ENCODE assay signal across 2 cellular contexts in genomic region chr7:90625051-90625450, GRCh38.
TF ChIP-seq lines count a peak whose summit lies in the region.

No MANE protein-coding gene starts in this region.

TF ChIP-seq in GM23338, 12 proteins besides CTCF, POLR2A, EP300 and RAD21 (continued from another document):
- TF ChIP-seq CREB1 (CRISPR knock-in tag; IDR thresholded peaks at IDR 0.05; ENCODE audit: low read depth) = no peak
- TF ChIP-seq ETS1 (IDR thresholded peaks at IDR 0.05) = no peak
- no peak for TF ChIP-seq ZNF114 (CRISPR knock-in tag; IDR thresholded peaks at IDR 0.05)
- no peak for TF ChIP-seq JUNB (IDR thresholded peaks at IDR 0.05; ENCODE audit: unreplicated experiment)
- no peak for TF ChIP-seq ZNF462 (CRISPR knock-in tag; IDR thresholded peaks at IDR 0.05)
- no peak for TF ChIP-seq REST (IDR thresholded peaks at IDR 0.05; ENCODE audit: unreplicated experiment)
- TF ChIP-seq EZH2phosphoT487 (IDR thresholded peaks at IDR 0.05; ENCODE audit: unreplicated experiment) = no peak

TF ChIP-seq in SK-N-SH, 30 proteins besides CTCF, POLR2A, EP300 and RAD21 (continued from another document):
- TF ChIP-seq ZBTB33 (IDR thresholded peaks at IDR 0.05; ENCODE audit: borderline replicate concordance, low read depth) = no peak
- no peak for TF ChIP-seq MEF2A (IDR thresholded peaks at IDR 0.05; ENCODE audit: borderline replicate concordance, low read depth)
- TF ChIP-seq POLR2AphosphoS5 (IDR thresholded peaks at IDR 0.05; ENCODE audit: low read depth, low read length) = no peak
- no peak for TF ChIP-seq REST (IDR thresholded peaks at IDR 0.05; ENCODE audit: low read depth, low read length)
- TF ChIP-seq NFIC (IDR thresholded peaks at IDR 0.05; ENCODE audit: borderline replicate concordance) = no peak
- no peak for TF ChIP-seq JUND (IDR thresholded peaks at IDR 0.05)
- no peak for TF ChIP-seq RCOR1 (IDR thresholded peaks at IDR 0.05; ENCODE audit: low read length)
